ENCODE assay signal across 8 cellular contexts in the genomic region with DNA sequence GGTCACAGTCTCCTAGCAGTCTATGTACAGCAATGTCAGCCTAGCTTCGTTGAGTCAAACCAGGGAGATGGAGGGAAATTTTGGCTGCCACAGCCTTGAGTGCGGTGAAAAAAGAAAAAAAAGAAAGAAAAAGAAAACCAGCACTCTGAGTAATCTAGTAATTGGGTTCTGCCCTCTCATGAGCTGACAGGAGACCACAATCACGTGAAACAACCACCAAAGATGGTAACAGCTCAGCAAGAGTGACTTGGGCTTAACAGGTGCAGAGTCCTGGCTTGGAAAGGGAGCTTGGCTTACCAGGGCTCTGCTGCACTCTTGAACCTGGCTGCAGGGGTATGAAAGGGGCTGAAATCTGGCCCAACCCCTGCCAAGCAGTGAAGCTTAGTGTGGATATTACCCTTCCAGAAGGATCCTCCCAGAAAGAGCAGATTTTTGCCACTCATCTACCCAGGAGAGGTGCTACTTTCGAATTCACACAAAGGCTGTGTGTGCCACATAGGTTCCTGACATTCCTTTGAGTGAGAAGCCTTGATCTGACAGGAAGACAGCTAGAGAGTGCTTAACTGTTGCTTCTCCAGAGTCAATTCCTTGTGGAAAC.
DNase-seq lines count a peak whose midpoint lies in the region; ATAC-seq and TF ChIP-seq lines count a peak whose summit lies in the region.

No MANE protein-coding gene starts in this region.

- peaks cover 2% of the 10 kb centered on the region; the same call in 1 of the 2 replicates for H3K36me3 Mint-ChIP-seq in WTC11

- no peaks in the 10 kb centered on the region for H3K27me3 Mint-ChIP-seq in WTC11 (ENCODE audit: low read depth)

- peak; percentile 91 for ATAC-seq in GM18511 (IDR thresholded peaks at IDR 0.05; ENCODE audit: unreplicated experiment)
- ATAC-seq in HG02870 (IDR thresholded peaks at IDR 0.05; ENCODE audit: unreplicated experiment): peak; percentile 84
- ATAC-seq in WTC11: peak; percentile 53

- no peak overlapping the region for H3K27ac Mint-ChIP-seq in WTC11

- DNase-seq in WTC11 (ENCODE audit: low spot score) (no peak), HUDEP-2 (lab: John Stamatoyannopoulos, UW; ENCODE audit: unreplicated experiment in 76 of 76) (no peak), ureter (ENCODE audit: low spot score) (no peak), amygdala (lab: John Stamatoyannopoulos, UW) (no peak)
- peak; percentile 27 for DNase-seq in effector CD8-positive, alpha-beta T cell (lab: John Stamatoyannopoulos, UW)
- DNase-seq in stimulated activated CD8-positive, alpha-beta memory T cell treated with anti-CD3 and anti-CD28 coated beads, Interleukin-7, amount 100 ng/mL, for 1 hour (ENCODE audit: low read depth in 2 of 2): peak; percentile 10 to 25

- CTCF ChIA-PET in WTC11 (lab: Charles Lee): interaction anchor here (0.7 to 1.6 kb wide), 5 partner anchors 8 to 364 kb away, joined by 3 to 11 read pairs (median 3); no protein-coding TSS in a partner anchor

- TF ChIP-seq CTCF in WTC11 (IDR thresholded peaks at IDR 0.05): no peak

- POLR2A ChIA-PET in WTC11 (lab: Charles Lee): no interaction called here

- peaks cover 12% of the 10 kb centered on the region for H3K9me3 Mint-ChIP-seq in WTC11

- H3K4me1 Mint-ChIP-seq in WTC11: peaks cover 11% of the 10 kb centered on the region

- H3K4me3 Mint-ChIP-seq in WTC11: no peak overlapping the region

TF ChIP-seq in WTC11, 78 proteins besides CTCF, POLR2A, EP300 and RAD21:
- TF ChIP-seq, protein P1, sequence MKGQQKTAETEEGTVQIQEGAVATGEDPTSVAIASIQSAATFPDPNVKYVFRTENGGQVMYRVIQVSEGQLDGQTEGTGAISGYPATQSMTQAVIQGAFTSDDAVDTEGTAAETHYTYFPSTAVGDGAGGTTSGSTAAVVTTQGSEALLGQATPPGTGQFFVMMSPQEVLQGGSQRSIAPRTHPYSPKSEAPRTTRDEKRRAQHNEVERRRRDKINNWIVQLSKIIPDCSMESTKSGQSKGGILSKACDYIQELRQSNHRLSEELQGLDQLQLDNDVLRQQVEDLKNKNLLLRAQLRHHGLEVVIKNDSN (CRISPR knock-in tag; IDR thresholded peaks at IDR 0.05): no peak
- TF ChIP-seq JAZF1 (CRISPR knock-in tag; IDR thresholded peaks at IDR 0.05) (no peak), ZNF219 (CRISPR knock-in tag; IDR thresholded peaks at IDR 0.05; ENCODE audit: borderline replicate concordance) (no peak), SOX15 (CRISPR knock-in tag; IDR thresholded peaks at IDR 0.05) (no peak), CBFB (CRISPR knock-in tag; IDR thresholded peaks at IDR 0.05; ENCODE audit: low read depth) (no peak), ZNF232 (CRISPR knock-in tag; IDR thresholded peaks at IDR 0.05) (no peak), SMAD4 (CRISPR knock-in tag; IDR thresholded peaks at IDR 0.05) (no peak), ZNF423 (CRISPR knock-in tag; IDR thresholded peaks at IDR 0.05) (no peak)
- TF ChIP-seq, protein P2, sequence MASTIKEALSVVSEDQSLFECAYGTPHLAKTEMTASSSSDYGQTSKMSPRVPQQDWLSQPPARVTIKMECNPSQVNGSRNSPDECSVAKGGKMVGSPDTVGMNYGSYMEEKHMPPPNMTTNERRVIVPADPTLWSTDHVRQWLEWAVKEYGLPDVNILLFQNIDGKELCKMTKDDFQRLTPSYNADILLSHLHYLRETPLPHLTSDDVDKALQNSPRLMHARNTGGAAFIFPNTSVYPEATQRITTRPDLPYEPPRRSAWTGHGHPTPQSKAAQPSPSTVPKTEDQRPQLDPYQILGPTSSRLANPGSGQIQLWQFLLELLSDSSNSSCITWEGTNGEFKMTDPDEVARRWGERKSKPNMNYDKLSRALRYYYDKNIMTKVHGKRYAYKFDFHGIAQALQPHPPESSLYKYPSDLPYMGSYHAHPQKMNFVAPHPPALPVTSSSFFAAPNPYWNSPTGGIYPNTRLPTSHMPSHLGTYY (CRISPR knock-in tag; IDR thresholded peaks at IDR 0.05): no peak

Comparison
In these comparisons a context has a peak if more than half of its experiments do, and no peak if none do; other contexts are left out.
1. DNase-seq: peak in effector CD8-positive, alpha-beta T cell (single experiment) and stimulated activated CD8-positive, alpha-beta memory T cell treated with anti-CD3 and anti-CD28 coated beads, Interleukin-7, amount 100 ng/mL, for 1 hour (2 of 2); none in WTC11 (single experiment), HUDEP-2 (0 of 76), ureter (single experiment) and amygdala (0 of 56).
2. Peak in every context shown above with its lines, with median percentiles within 50 percentile points of each other: ATAC-seq.